Comparison of ENCODE assay signal across 32 cellular contexts in the genomic region with DNA sequence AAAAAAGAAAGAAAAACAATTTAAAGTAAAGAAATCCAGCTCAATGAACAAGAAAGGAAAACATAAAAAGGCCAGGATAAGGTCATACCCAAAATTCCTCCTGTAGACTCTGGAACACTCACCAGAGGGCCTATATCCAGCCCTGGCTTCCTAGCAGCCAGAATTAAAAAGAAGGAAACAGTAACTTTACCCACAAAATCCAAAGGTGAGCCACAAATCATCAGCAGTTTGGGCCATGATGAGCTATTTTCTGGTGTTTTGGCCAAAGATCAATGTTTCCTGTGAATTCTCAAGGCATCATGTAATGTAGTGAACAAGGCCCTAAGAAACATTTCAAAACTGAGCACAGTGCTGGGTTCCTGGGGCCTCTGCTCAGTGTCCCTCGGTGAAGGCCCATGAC.
A peak's percentile ranks its signal among the peaks of the same experiment; 100 is the strongest.
DNase-seq lines count a peak whose midpoint lies in the region; ATAC-seq and TF ChIP-seq lines count a peak whose summit lies in the region.
"Had no signal": no experiment of that assay in that cellular context is flagged by ENCODE, and none has a peak within 500 bp of the region (broad histone marks: within the 10 kb centered on the region; RNA-seq: fewer than 3 reads in every experiment).

No MANE protein-coding gene starts in this region.

- no peaks in the 10 kb centered on the region for H3K27me3 Mint-ChIP-seq in natural killer cell (ENCODE audit: low read depth in 2 of 2)
- no peaks in the 10 kb centered on the region for H3K27me3 Mint-ChIP-seq in natural killer cell treated with Interleukin-12 subunit alpha and Interleukin-12 subunit beta and Interleukin-15 and Interleukin-18, amount 100 ng/mL, for 72 hours
- H3K27me3 Mint-ChIP-seq: activated CD4-positive, alpha-beta memory T cell treated with anti-CD3 and anti-CD28 coated beads for 36 hours; stimulated activated naive CD8-positive, alpha-beta T cell treated with anti-CD3 and anti-CD28 coated beads, Interleukin-15, Interleukin-2, amounts not matched to agents 100 ng/mL and 50 ng/mL, for 24 hours had no signal

- in situ Hi-C loops in astrocyte of the cerebellum (cut with HindIII; ENCODE audit: low sequenced_read_pairs): no loop called here

- ATAC-seq in natural killer cell: no peak
- no peak for ATAC-seq in natural killer cell treated with Interleukin-12 subunit alpha and Interleukin-12 subunit beta and Interleukin-15 and Interleukin-18, amount 100 ng/mL, for 72 hours
- no peak for ATAC-seq in HG03095 (IDR thresholded peaks at IDR 0.05; ENCODE audit: unreplicated experiment)
- ATAC-seq: activated CD4-positive, CD25-positive, alpha-beta regulatory T cell treated with anti-CD3 and anti-CD28 coated beads, Interleukin-2, amount 50 U/mL, for 24 hours; activated naive CD4-positive, alpha-beta T cell treated with anti-CD3 and anti-CD28 coated beads, Interleukin-2, amount 50 U/mL, for 72 hours; heart left ventricle; lower lobe of right lung; mucosa of descending colon; PC-3 had no signal

- no peaks in the 10 kb centered on the region for H3K9me3 Mint-ChIP-seq in natural killer cell
- H3K9me3 Mint-ChIP-seq in natural killer cell treated with Interleukin-12 subunit alpha and Interleukin-12 subunit beta and Interleukin-15 and Interleukin-18, amount 100 ng/mL, for 72 hours: no peaks in the 10 kb centered on the region
- H3K9me3 Mint-ChIP-seq: activated CD4-positive, alpha-beta memory T cell treated with anti-CD3 and anti-CD28 coated beads for 36 hours; activated naive CD4-positive, alpha-beta T cell treated with anti-CD3 and anti-CD28 coated beads, Interleukin-2, amount 50 U/mL, for 72 hours; activated T-helper 2 cell treated with anti-CD3 and anti-CD28 coated beads, Interferon-gamma antibody, Interleukin-2, Interleukin-4, amounts not matched to agents 10 μg/mL and 5 μg/mL and 100 μg/mL, durations not matched to agents 14 hours and 24 hours and 36 hours; endodermal cell; stimulated activated naive CD8-positive, alpha-beta T cell treated with anti-CD3 and anti-CD28 coated beads, Interleukin-15, Interleukin-2, amounts not matched to agents 100 ng/mL and 50 ng/mL, for 24 hours had no signal

- no peak overlapping the region for H3K4me3 ChIP-seq in astrocyte of the cerebellum (ENCODE audit: low read depth, low read length)
- H3K4me3 ChIP-seq: cardiac muscle cell, heart left ventricle, lower lobe of right lung, mucosa of descending colon, SK-N-MC, smooth muscle cell, testis, vagina had no signal

- TF ChIP-seq CTCF in natural killer cell (IDR thresholded peaks at IDR 0.05): no peak
- peak; percentile 18 for TF ChIP-seq CTCF in astrocyte of the cerebellum (IDR thresholded peaks at IDR 0.05; ENCODE audit: low read depth, low read length, missing control alignments)

- DNase-seq in natural killer cell: no peak
- DNase-seq in natural killer cell treated with Interleukin-12 subunit alpha and Interleukin-12 subunit beta and Interleukin-15 and Interleukin-18, amount 100 ng/mL, for 72 hours (ENCODE audit: low spot score): no peak
- DNase-seq in astrocyte of the cerebellum (ENCODE audit: low read depth): peak; percentile 55
- DNase-seq in kidney tubule cell (ENCODE audit: low spot score): peak; percentile 38
- DNase-seq in stimulated activated CD8-positive, alpha-beta memory T cell treated with anti-CD3 and anti-CD28 coated beads, Interleukin-4, amount 100 ng/mL, for 48 hours: no peak
- DNase-seq in Kasumi-1 (lab: John Stamatoyannopoulos, UW): no peak
- no peak for DNase-seq in OCI-M2 (lab: John Stamatoyannopoulos, UW; ENCODE audit: unreplicated experiment)
- DNase-seq: ACHN; activated CD4-positive, alpha-beta memory T cell treated with anti-CD3 and anti-CD28 coated beads for 36 hours; C1 segment of cervical spinal cord; cortex of kidney; endodermal cell; foreskin melanocyte; heart left ventricle; lower lobe of right lung; mucosa of descending colon; MV-4-11; NCI-H1436; NCI-H2081; NCI-H2227 treated with DMSO at 0.1 percent for 48 hours; NCI-H526; PC-3; testis had no signal

- intact Hi-C loops in natural killer cell (cut with micrococcal nuclease): no loop called here

- H3K4me1 Mint-ChIP-seq in natural killer cell: peaks cover 43 to 44% of the 10 kb centered on the region in 2 donors
- H3K4me1 Mint-ChIP-seq in natural killer cell treated with Interleukin-12 subunit alpha and Interleukin-12 subunit beta and Interleukin-15 and Interleukin-18, amount 100 ng/mL, for 72 hours (ENCODE audit: low read depth in 2 of 2): peaks cover 37 to 40% of the 10 kb centered on the region in 2 donors
- H3K4me1 Mint-ChIP-seq: endodermal cell had no signal

- H3K4me3 Mint-ChIP-seq in natural killer cell: no peak overlapping the region
- H3K4me3 Mint-ChIP-seq in natural killer cell treated with Interleukin-12 subunit alpha and Interleukin-12 subunit beta and Interleukin-15 and Interleukin-18, amount 100 ng/mL, for 72 hours: no peak overlapping the region
- H3K4me3 Mint-ChIP-seq: activated CD4-positive, alpha-beta memory T cell treated with anti-CD3 and anti-CD28 coated beads for 36 hours; endodermal cell; stimulated activated naive CD8-positive, alpha-beta T cell treated with anti-CD3 and anti-CD28 coated beads, Interleukin-15, Interleukin-2, amounts not matched to agents 100 ng/mL and 50 ng/mL, for 24 hours had no signal

- H3K36me3 Mint-ChIP-seq in natural killer cell: no peaks in the 10 kb centered on the region
- peaks cover 7% of the 10 kb centered on the region for H3K36me3 Mint-ChIP-seq in natural killer cell treated with Interleukin-12 subunit alpha and Interleukin-12 subunit beta and Interleukin-15 and Interleukin-18, amount 100 ng/mL, for 72 hours

- H3K27ac Mint-ChIP-seq in natural killer cell: peak overlapping the region; percentile 22 to 45
- H3K27ac Mint-ChIP-seq in natural killer cell treated with Interleukin-12 subunit alpha and Interleukin-12 subunit beta and Interleukin-15 and Interleukin-18, amount 100 ng/mL, for 72 hours: no peak overlapping the region
- H3K27ac Mint-ChIP-seq: endodermal cell had no signal

Comparison
In these comparisons a context has a peak if more than half of its experiments do, and no peak if none do; other contexts are left out.
1. H3K27ac Mint-ChIP-seq: peak in natural killer cell (2 of 2); none in natural killer cell treated with Interleukin-12 subunit alpha and Interleukin-12 subunit beta and Interleukin-15 and Interleukin-18, amount 100 ng/mL, for 72 hours (0 of 2).
2. DNase-seq: peak in astrocyte of the cerebellum (single experiment) and kidney tubule cell (single experiment); none in natural killer cell (single experiment), natural killer cell treated with Interleukin-12 subunit alpha and Interleukin-12 subunit beta and Interleukin-15 and Interleukin-18, amount 100 ng/mL, for 72 hours (single experiment), stimulated activated CD8-positive, alpha-beta memory T cell treated with anti-CD3 and anti-CD28 coated beads, Interleukin-4, amount 100 ng/mL, for 48 hours (single experiment), Kasumi-1 (0 of 2) and OCI-M2 (single experiment).